In genomic region chr3:194203482-194204035, GRCh38 we compare ENCODE assay signal across 8 cellular contexts.
DNase-seq lines count a peak whose midpoint lies in the region; ATAC-seq and TF ChIP-seq lines count a peak whose summit lies in the region.

No MANE protein-coding gene starts in this region.

- DNase-seq in Calu3 (no peak), GOT3 (lab: John Stamatoyannopoulos, UW) (no peak), Ammon's horn (ENCODE audit: low spot score) (no peak), HUDEP-2 (lab: John Stamatoyannopoulos, UW; ENCODE audit: unreplicated experiment in 76 of 76) (no peak)
- DNase-seq in natural killer cell treated with Interleukin-12 subunit alpha and Interleukin-12 subunit beta and Interleukin-15 and Interleukin-18, amount 100 ng/mL, for 72 hours (ENCODE audit: low spot score), result no peak

- H3K4me3 Mint-ChIP-seq in Calu3 (ENCODE audit: low read depth, unreplicated experiment), result peak overlapping the region; percentile 61
- peak overlapping the region; percentile 87 for H3K4me3 Mint-ChIP-seq in activated naive CD8-positive, alpha-beta T cell
- peak overlapping the region; percentile 63 for H3K4me3 Mint-ChIP-seq in natural killer cell treated with Interleukin-12 subunit alpha and Interleukin-12 subunit beta and Interleukin-15 and Interleukin-18, amount 100 ng/mL, for 72 hours

- no peaks in the 10 kb centered on the region for H3K9me3 Mint-ChIP-seq in Calu3 (ENCODE audit: low read depth, unreplicated experiment)
- no peaks in the 10 kb centered on the region for H3K9me3 Mint-ChIP-seq in activated naive CD8-positive, alpha-beta T cell (ENCODE audit: low read depth)
- H3K9me3 Mint-ChIP-seq in natural killer cell treated with Interleukin-12 subunit alpha and Interleukin-12 subunit beta and Interleukin-15 and Interleukin-18, amount 100 ng/mL, for 72 hours, result no peaks in the 10 kb centered on the region

- H3K27ac Mint-ChIP-seq in Calu3 (ENCODE audit: unreplicated experiment), result no peak overlapping the region
- no peak overlapping the region for H3K27ac Mint-ChIP-seq in activated naive CD8-positive, alpha-beta T cell
- no peak overlapping the region for H3K27ac Mint-ChIP-seq in natural killer cell treated with Interleukin-12 subunit alpha and Interleukin-12 subunit beta and Interleukin-15 and Interleukin-18, amount 100 ng/mL, for 72 hours

- CTCF ChIA-PET in Calu3 (lab: Charles Lee), result no interaction called here

- H3K36me3 Mint-ChIP-seq in Calu3 (ENCODE audit: insufficient read depth, unreplicated experiment), result peaks cover 8% of the 10 kb centered on the region
- H3K36me3 Mint-ChIP-seq in activated naive CD8-positive, alpha-beta T cell, result no peaks in the 10 kb centered on the region
- H3K36me3 Mint-ChIP-seq in natural killer cell treated with Interleukin-12 subunit alpha and Interleukin-12 subunit beta and Interleukin-15 and Interleukin-18, amount 100 ng/mL, for 72 hours, result peaks cover 6% of the 10 kb centered on the region

- peaks cover 50% of the 10 kb centered on the region for H3K27me3 Mint-ChIP-seq in Calu3 (ENCODE audit: unreplicated experiment)
- peaks cover 25% of the 10 kb centered on the region for H3K27me3 Mint-ChIP-seq in activated naive CD8-positive, alpha-beta T cell
- peaks cover 41 to 70% of the 10 kb centered on the region in 2 donors for H3K27me3 Mint-ChIP-seq in natural killer cell treated with Interleukin-12 subunit alpha and Interleukin-12 subunit beta and Interleukin-15 and Interleukin-18, amount 100 ng/mL, for 72 hours

- intact Hi-C loops in Calu3 (cut with micrococcal nuclease; ENCODE audit: unreplicated experiment), result no loop called here

- BruUV-seq in Calu3 (replicated peaks; lab: Mats Ljungman, UMichigan), result no TSS peak

- ATAC-seq in HG03354 (IDR thresholded peaks at IDR 0.05; ENCODE audit: poor library complexity, severe bottlenecking, unreplicated experiment) (peak; percentile 53), HG03469 (IDR thresholded peaks at IDR 0.05; ENCODE audit: unreplicated experiment) (no peak)
- no peak for ATAC-seq in natural killer cell treated with Interleukin-12 subunit alpha and Interleukin-12 subunit beta and Interleukin-15 and Interleukin-18, amount 100 ng/mL, for 72 hours

- TF ChIP-seq CTCF in Calu3 (IDR thresholded peaks at IDR 0.05; ENCODE audit: unreplicated experiment), result no peak

- peaks cover 13% of the 10 kb centered on the region for H3K4me1 Mint-ChIP-seq in Calu3 (ENCODE audit: low read depth, unreplicated experiment)
- H3K4me1 Mint-ChIP-seq in activated naive CD8-positive, alpha-beta T cell (ENCODE audit: low read depth), result peaks cover 16% of the 10 kb centered on the region
- H3K4me1 Mint-ChIP-seq in natural killer cell treated with Interleukin-12 subunit alpha and Interleukin-12 subunit beta and Interleukin-15 and Interleukin-18, amount 100 ng/mL, for 72 hours (ENCODE audit: low read depth in 2 of 2), result peaks cover 6 to 9% of the 10 kb centered on the region in 2 donors
